ENCODE assay signal across 17 cellular contexts in the genomic region with DNA sequence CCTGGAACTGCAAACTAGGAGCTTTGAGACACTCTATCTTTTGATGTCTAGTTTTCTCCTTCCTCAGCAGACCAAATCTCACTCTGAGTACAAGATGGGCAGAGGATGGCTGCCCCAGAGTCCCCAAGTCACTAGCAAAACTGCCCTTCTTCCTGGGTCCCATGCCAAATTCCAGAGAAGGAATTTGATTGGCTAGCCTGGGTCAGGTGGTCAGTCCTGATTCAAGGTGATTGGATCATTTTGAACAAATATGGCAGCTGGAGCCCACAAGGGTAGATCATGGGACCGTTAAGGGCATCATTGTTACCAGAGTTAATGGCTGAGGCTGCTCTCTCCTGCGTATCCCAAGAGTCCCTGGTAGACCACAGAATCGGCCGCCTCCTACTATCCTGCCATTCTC. TPM values are rescaled to one million over a fixed set of nuclear protein-coding genes. Genes with fewer than 3 reads are reported as not detected.
DNase-seq lines count a peak whose midpoint lies in the region; ATAC-seq and TF ChIP-seq lines count a peak whose summit lies in the region.
"Had no signal": no experiment of that assay in that cellular context is flagged by ENCODE, and none has a peak within 500 bp of the region (broad histone marks: within the 10 kb centered on the region; RNA-seq: fewer than 3 reads in every experiment).

No MANE protein-coding gene starts in this region.

- H3K36me3 ChIP-seq in osteoblast (ENCODE audit: insufficient read depth, low read length) = no peaks in the 10 kb centered on the region

- no peaks in the 10 kb centered on the region for H3K9me3 ChIP-seq in osteoblast (ENCODE audit: low read depth, low read length)
- H3K9me3 ChIP-seq: Caco-2 had no signal

- H3K4me2 ChIP-seq in osteoblast (ENCODE audit: insufficient read depth, low read length) = no peak overlapping the region

- no peaks in the 10 kb centered on the region for H4K20me1 ChIP-seq in osteoblast (ENCODE audit: insufficient read depth, low read length)

- DNase-seq in NAMALWA (ENCODE audit: low spot score) (peak; percentile 35), osteoblast (ENCODE audit: insufficient read length, low spot score, missing footprints) (peak; percentile 58), glutamatergic neuron (no peak)
- no peak for DNase-seq in activated CD8-positive, alpha-beta memory T cell treated with anti-CD3 and anti-CD28 coated beads, Interleukin-2, amount 50 U/mL, for 48 hours
- DNase-seq: Caco-2; CD8-positive, alpha-beta memory T cell; DND-41; GDM1; GOT3; HCEC 1CT; HFFc6; KBM-7 had no signal

- H3K36me3 Mint-ChIP-seq in glutamatergic neuron (ENCODE audit: unreplicated experiment) = no peaks in the 10 kb centered on the region
- H3K36me3 Mint-ChIP-seq: CD14-positive monocyte; CD8-positive, alpha-beta memory T cell had no signal

- H3K9me3 Mint-ChIP-seq in glutamatergic neuron (ENCODE audit: unreplicated experiment) = no peaks in the 10 kb centered on the region
- H3K9me3 Mint-ChIP-seq: CD8-positive, alpha-beta memory T cell; HFFc6 had no signal

- H3K27ac ChIP-seq in cingulate gyrus (ENCODE audit: low read depth, low read length) (peak overlapping the region; percentile 61), osteoblast (ENCODE audit: low read depth, low read length) (no peak overlapping the region)

- no peaks in the 10 kb centered on the region for H3K27me3 Mint-ChIP-seq in glutamatergic neuron (ENCODE audit: unreplicated experiment)

- no peak for ATAC-seq in HG03159 (IDR thresholded peaks at IDR 0.05; ENCODE audit: unreplicated experiment)
- ATAC-seq in GM21723 (IDR thresholded peaks at IDR 0.05; ENCODE audit: unreplicated experiment) = no peak

- peaks cover 12% of the 10 kb centered on the region for H3K27me3 ChIP-seq in osteoblast (ENCODE audit: insufficient read depth, low read length)

- TF ChIP-seq CTCF in osteoblast (IDR thresholded peaks at IDR 0.05; ENCODE audit: extremely low read depth, low read depth, low read length) = no peak
- no peak for TF ChIP-seq CTCF in glutamatergic neuron (IDR thresholded peaks at IDR 0.05; ENCODE audit: partially characterized antibody, unreplicated experiment)

- no peaks in the 10 kb centered on the region for H3K4me1 ChIP-seq in osteoblast (ENCODE audit: insufficient read depth, low read length)
- H3K4me1 ChIP-seq: Caco-2 had no signal

- no peaks in the 10 kb centered on the region for H3K79me2 ChIP-seq in osteoblast (ENCODE audit: insufficient read depth, low read length)

- H3K4me1 Mint-ChIP-seq in glutamatergic neuron (ENCODE audit: low read depth, unreplicated experiment) = no peaks in the 10 kb centered on the region
- H3K4me1 Mint-ChIP-seq: CD14-positive monocyte; CD8-positive, alpha-beta memory T cell had no signal

- no peak overlapping the region for H3K27ac Mint-ChIP-seq in glutamatergic neuron (ENCODE audit: unreplicated experiment)
- H3K27ac Mint-ChIP-seq: CD14-positive monocyte; CD8-positive, alpha-beta memory T cell; HFFc6 had no signal

- no peak overlapping the region for H2AFZ ChIP-seq in osteoblast (ENCODE audit: low read length)

- no peak overlapping the region for H3K4me3 ChIP-seq in osteoblast (ENCODE audit: insufficient read depth, low read length)

- no peak overlapping the region for H3K4me3 Mint-ChIP-seq in glutamatergic neuron (ENCODE audit: unreplicated experiment)
- H3K4me3 Mint-ChIP-seq: CD14-positive monocyte; CD8-positive, alpha-beta memory T cell; HFFc6 had no signal

RNA-seq across cellular contexts. Expression of gene SLC6A1, which starts 21.7 kb away (rescaled TPM):
- total RNA-seq in osteoblast (not detected in 2 replicates), glutamatergic neuron (ENCODE audit: unreplicated experiment) (0.15 TPM)
- total RNA-seq: A673; Caco-2; CD8-positive, alpha-beta memory T cell; HFFc6 had no signal

Comparison
In these comparisons a context has a peak if more than half of its experiments do, and no peak if none do; other contexts are left out.
1. DNase-seq: peak in NAMALWA (single experiment) and osteoblast (single experiment); none in activated CD8-positive, alpha-beta memory T cell treated with anti-CD3 and anti-CD28 coated beads, Interleukin-2, amount 50 U/mL, for 48 hours (single experiment) and glutamatergic neuron (single experiment).